Comparison of ENCODE assay signal across 15 cellular contexts in genomic region chr15:68420186-68420684, GRCh38. TPM values are rescaled to one million over a fixed set of nuclear protein-coding genes. Genes with fewer than 3 reads are reported as not detected.
DNase-seq lines count a peak whose midpoint lies in the region; ATAC-seq, FAIRE-seq and TF ChIP-seq lines count a peak whose summit lies in the region.
"Had no signal": no experiment of that assay in that cellular context is flagged by ENCODE, and none has a peak within 500 bp of the region (broad histone marks: within the 10 kb centered on the region; RNA-seq: fewer than 3 reads in every experiment).

No MANE protein-coding gene starts in this region.

- peak; percentile 9 for DNase-seq in HepG2 (ENCODE audit: low spot score)
- no peak for DNase-seq in right lobe of liver
- DNase-seq in ascending aorta (ENCODE audit: low spot score in 2 of 2), result peak in 1 of 2 donors; percentile 12
- DNase-seq in NOMO-1 treated with dmso at 0.1 percent for 144 hours (lab: John Stamatoyannopoulos, UW; ENCODE audit: unreplicated experiment), result no peak
- DNase-seq in HT-29 (ENCODE audit: low spot score), result no peak
- DNase-seq: activated T-cell treated with anti-CD3 and anti-CD28 coated beads, Interleukin-2, amount 50 U/mL, for 72 hours; amniotic stem cell; Calu3; erythroblast; stimulated activated CD4-positive, alpha-beta T cell treated with anti-CD3 and anti-CD28 coated beads, Interleukin-4, amount 100 ng/mL, for 1 hour had no signal

- no peaks in the 10 kb centered on the region for H4K20me1 ChIP-seq in HepG2 (ENCODE audit: insufficient read depth, low read length)
- H4K20me1 ChIP-seq in neural cell (ENCODE audit: insufficient read depth), result no peaks in the 10 kb centered on the region

- no peak for TF ChIP-seq CTCF in HepG2 (CRISPR knock-in tag; IDR thresholded peaks at IDR 0.05)
- TF ChIP-seq CTCF in right lobe of liver (IDR thresholded peaks at IDR 0.05), result no peak
- TF ChIP-seq CTCF in ascending aorta (IDR thresholded peaks at IDR 0.05), result no peak
- TF ChIP-seq CTCF in neural cell (IDR thresholded peaks at IDR 0.05; ENCODE audit: poor library complexity, severe bottlenecking), result no peak

- no peak for TF ChIP-seq RAD21 in HepG2 (CRISPR knock-in tag; IDR thresholded peaks at IDR 0.05)
- no peak for TF ChIP-seq RAD21 in neural cell (conservative IDR thresholded peaks at IDR 0.05)

- ATAC-seq in HepG2, result no peak; the same call in 2 of the 3 replicates
- no peak for ATAC-seq in right lobe of liver
- no peak for ATAC-seq in HG03159 (IDR thresholded peaks at IDR 0.05; ENCODE audit: unreplicated experiment)
- no peak for ATAC-seq in GM21737 (IDR thresholded peaks at IDR 0.05; ENCODE audit: unreplicated experiment)
- ATAC-seq: activated T-cell treated with anti-CD3 and anti-CD28 coated beads, Interleukin-2, amount 50 U/mL, for 72 hours; Panc1 had no signal

- H3K4me3 ChIP-seq in HepG2 (replicated peaks in 1 of 3; ENCODE audit: insufficient read depth in 1 of 3, low read depth in 2 of 3, low read length in 3 of 3) (no peak overlapping the region), right lobe of liver (no peak overlapping the region), ascending aorta (no peak overlapping the region), neural cell (ENCODE audit: low read length) (no peak overlapping the region)

- in situ Hi-C loops in HepG2 (cut with HindIII; ENCODE audit: extremely low pct_ligation_motif_present, low pct_unique_long_range_greater_than_20kb), result no loop called here

- POLR2A ChIA-PET in HepG2 (lab: Yijun Ruan, JAX), result no interaction called here

- CTCF ChIA-PET in HepG2 (lab: Yijun Ruan, JAX; ENCODE audit: low intra/inter-chr PET ratio, low total read pairs), result no interaction called here

- H3K36me3 ChIP-seq in HepG2 (replicated peaks in 1 of 2; ENCODE audit: control insufficient read depth in 1 of 2, insufficient read depth in 2 of 2, low read length in 2 of 2) (no peaks in the 10 kb centered on the region), right lobe of liver (no peaks in the 10 kb centered on the region), ascending aorta (no peaks in the 10 kb centered on the region), neural cell (ENCODE audit: insufficient read depth, low read length) (no peaks in the 10 kb centered on the region)

- peaks cover 18% of the 10 kb centered on the region for H3K4me1 ChIP-seq in HepG2 (ENCODE audit: insufficient read depth, low read length)
- no peaks in the 10 kb centered on the region for H3K4me1 ChIP-seq in right lobe of liver
- H3K4me1 ChIP-seq in ascending aorta, result peaks cover 10 to 38% of the 10 kb centered on the region in 2 donors

- H3K4me2 ChIP-seq in HepG2 (ENCODE audit: low read depth, low read length), result no peak overlapping the region; the same call in 1 of the 2 replicates
- no peak overlapping the region for H3K4me2 ChIP-seq in neural cell (ENCODE audit: low read length)

- no peaks in the 10 kb centered on the region for H3K9me2 ChIP-seq in neural cell (ENCODE audit: insufficient read depth, low read length)

- H3K79me2 ChIP-seq in HepG2 (ENCODE audit: insufficient read depth, low read length) (no peaks in the 10 kb centered on the region), neural cell (replicated peaks; ENCODE audit: insufficient read depth, low read length) (no peaks in the 10 kb centered on the region)

- H3K9ac ChIP-seq in HepG2 (ENCODE audit: insufficient read depth, low read depth, low read length) (no peak overlapping the region), neural cell (ENCODE audit: low read length) (no peak overlapping the region)

- no peak overlapping the region for H2AFZ ChIP-seq in HepG2 (ENCODE audit: low read length)
- H2AFZ ChIP-seq in neural cell (ENCODE audit: low read depth, low read length), result no peak overlapping the region

- H3F3A ChIP-seq in neural cell (ENCODE audit: insufficient read depth, low read length, poor library complexity, severe bottlenecking), result no peaks in the 10 kb centered on the region

- H3K27ac ChIP-seq in HepG2 (ENCODE audit: extremely low read length, insufficient read depth, low read length) (no peak overlapping the region), right lobe of liver (no peak overlapping the region), ascending aorta (peak overlapping the region; percentile 62 to 68), neural cell (ENCODE audit: low read length) (no peak overlapping the region)

- H3K27me3 ChIP-seq in HepG2 (ENCODE audit: control insufficient read depth in 1 of 2, insufficient read depth in 2 of 2, low read length in 2 of 2) (peaks cover 3 to 16% of the 10 kb centered on the region in 2 experiments; a peak in 3 of 5 replicates), right lobe of liver (no peaks in the 10 kb centered on the region), ascending aorta (no peaks in the 10 kb centered on the region), neural cell (ENCODE audit: insufficient read depth, low read depth, low read length) (no peaks in the 10 kb centered on the region)

- no peak for FAIRE-seq in HepG2 (lab: Jason Lieb, UNC)
- FAIRE-seq: colon had no signal

- TF ChIP-seq POLR2A in HepG2 (IDR thresholded peaks at IDR 0.05; ENCODE audit: insufficient read depth in 1 of 2, low read depth in 2 of 2, low read length in 2 of 2), result no peak
- TF ChIP-seq POLR2A in right lobe of liver (IDR thresholded peaks at IDR 0.05), result no peak

- TF ChIP-seq EP300 in HepG2 (IDR thresholded peaks at IDR 0.05; ENCODE audit: low read depth in 2 of 2, low read length in 2 of 2) (no peak), HepG2 (CRISPR knock-in tag; IDR thresholded peaks at IDR 0.05; ENCODE audit: borderline replicate concordance) (no peak), neural cell (conservative IDR thresholded peaks at IDR 0.05; ENCODE audit: poor library complexity, severe bottlenecking) (no peak)

- no TSS peak for BruUV-seq in HepG2 (replicated peaks; lab: Mats Ljungman, UMichigan)

- intact Hi-C loops in HepG2 (cut with micrococcal nuclease; ENCODE audit: unreplicated experiment), result no loop called here
- intact Hi-C loops in right lobe of liver (cut with DNase I), result loop anchor here in 1 of 2 donors (10.0 kb wide), 1 partner anchor 55 kb away; no protein-coding TSS in a partner anchor
- intact Hi-C loops in ascending aorta (cut with DNase I), result loop anchor here (5.0 kb wide), 2 partner anchors 38 to 53 kb away; no protein-coding TSS in a partner anchor

- H3K9me3 ChIP-seq in HepG2 (ENCODE audit: low read length) (no peaks in the 10 kb centered on the region), right lobe of liver (no peaks in the 10 kb centered on the region), ascending aorta (no peaks in the 10 kb centered on the region), neural cell (ENCODE audit: low read length) (no peaks in the 10 kb centered on the region)

- 30% methylated on average over 4 of the region's 4 CpGs for WGBS in HepG2 (ENCODE audit: low lambda C conversion rate)
- WGBS in right lobe of liver (ENCODE audit: insufficient coverage, low coverage, low lambda C conversion rate, missing lambda C conversion rate), result 78% methylated on average over 4 of the region's 4 CpGs

TF ChIP-seq in HepG2, 621 proteins besides CTCF, POLR2A, EP300 and RAD21 (continues in another document):
- TF ChIP-seq ZNF670 (CRISPR knock-in tag; IDR thresholded peaks at IDR 0.05; ENCODE audit: borderline replicate concordance), result no peak
- no peak for TF ChIP-seq ZNF879 (CRISPR knock-in tag; IDR thresholded peaks at IDR 0.05)

TF ChIP-seq in neural cell, 6 proteins besides CTCF, POLR2A, EP300 and RAD21:
- TF ChIP-seq TAF1 (IDR thresholded peaks at IDR 0.05; ENCODE audit: low read depth), result no peak
- TF ChIP-seq POLR2AphosphoS5 (IDR thresholded peaks at IDR 0.05), result peak; percentile 42

RNA-seq across cellular contexts. Expression of gene ITGA11, which starts 11.7 kb away (rescaled TPM):
- total RNA-seq in HepG2 (2016; rRNA removed; fragmentation: Illumina TruSeq; extraction: Trizol), result not detected in 2 replicates
- total RNA-seq in HepG2 (2016; cell fraction: cytosol; rRNA removed; fragmentation: Illumina TruSeq; extraction: Trizol; ENCODE audit: low read depth), result not detected in 2 replicates
- total RNA-seq in HepG2 (2016; cell fraction: insoluble cytoplasmic fraction; rRNA removed; fragmentation: Illumina TruSeq; extraction: Trizol), result not detected in 2 replicates
- not detected in 2 replicates for total RNA-seq in HepG2 (2016; cell fraction: membrane; rRNA removed; fragmentation: Illumina TruSeq; extraction: Trizol)
- total RNA-seq in HepG2 (2016; cell fraction: nucleus; rRNA removed; fragmentation: Illumina TruSeq; extraction: Trizol), result 0.03 TPM in 1 of 2 replicates, not detected in the other
- not detected in 2 replicates for polyA plus RNA-seq in HepG2 (2011; rRNA removed)
- not detected in 2 replicates for polyA plus RNA-seq in HepG2 (2011; cell fraction: cytosol; rRNA removed)
- polyA plus RNA-seq in HepG2 (2011; cell fraction: nucleus; rRNA removed), result 0.02 TPM in 2 replicates
- polyA plus RNA-seq in HepG2 (2012), result 0.01 TPM in 1 of 2 replicates, not detected in the other
- polyA plus RNA-seq in HepG2 (2016; cell fraction: cytosol; fragmentation: Illumina TruSeq; extraction: Trizol; ENCODE audit: low read depth), result not detected in 2 replicates
- not detected in 2 replicates for polyA plus RNA-seq in HepG2 (2016; cell fraction: insoluble cytoplasmic fraction; fragmentation: Illumina TruSeq; extraction: Trizol; ENCODE audit: low read depth)
- not detected in 2 replicates for polyA plus RNA-seq in HepG2 (2016; cell fraction: membrane; fragmentation: Illumina TruSeq; extraction: Trizol; ENCODE audit: low read depth)
- not detected in 2 replicates for polyA plus RNA-seq in HepG2 (2016; cell fraction: nucleus; fragmentation: Illumina TruSeq; extraction: Trizol; ENCODE audit: insufficient read depth, low read depth)
- not detected in 2 replicates for polyA minus RNA-seq in HepG2 (2011; rRNA and poly(A)+ RNA removed; ENCODE audit: low replicate concordance)
- polyA minus RNA-seq in HepG2 (2011; cell fraction: cytosol; rRNA and poly(A)+ RNA removed), result not detected in 2 replicates
- 0.12 TPM in 1 of 2 replicates, not detected in the other for polyA minus RNA-seq in HepG2 (2011; cell fraction: nucleus; rRNA and poly(A)+ RNA removed)
- 1 to 10 TPM in 1 of 6 experiments, under 1 TPM in 5; 0.51 to 1.4 (median 0.73) TPM for total RNA-seq in right lobe of liver
- 136 TPM for total RNA-seq in ascending aorta
- polyA plus RNA-seq in neural cell, result 0.04 TPM in 1 of 2 replicates, not detected in the other
- polyA minus RNA-seq in neural cell, result not detected in 2 replicates
- not detected in 2 replicates for total RNA-seq in HT-29 (2014; rRNA removed; shearing (Covaris generic))
- total RNA-seq: Calu3 had no signal

Comparison
In these comparisons a context has a peak if more than half of its experiments do, and no peak if none do; other contexts are left out.
1. H3K27ac ChIP-seq: peak in ascending aorta (2 of 2); none in HepG2 (single experiment), right lobe of liver (0 of 3) and neural cell (single experiment).
2. RNA of gene ITGA11, which starts 11.7 kb away (total RNA-seq): 136 TPM in ascending aorta (single experiment); 0.51 to 1.4 TPM in right lobe of liver, 0.03 TPM in HepG2 and not detected in HT-29; every median in the first group is over 10 times any median in the second.